In genomic region chr5:36643841-36644240, GRCh38 we compare ENCODE assay signal across 2 cellular contexts. TPM values are rescaled to one million over a fixed set of nuclear protein-coding genes. Genes with fewer than 3 reads are reported as not detected.
"Had no signal": no experiment of that assay in that cellular context is flagged by ENCODE, and none has a peak within 500 bp of the region (broad histone marks: within the 10 kb centered on the region; RNA-seq: fewer than 3 reads in every experiment).

No MANE protein-coding gene starts in this region.

RNA-seq across cellular contexts. Expression of gene SLC1A3, which starts 37.4 kb away (rescaled TPM):
- total RNA-seq: OCI-LY7 had no signal
- polyA plus RNA-seq: SK-N-SH had no signal
